In the genomic region with DNA sequence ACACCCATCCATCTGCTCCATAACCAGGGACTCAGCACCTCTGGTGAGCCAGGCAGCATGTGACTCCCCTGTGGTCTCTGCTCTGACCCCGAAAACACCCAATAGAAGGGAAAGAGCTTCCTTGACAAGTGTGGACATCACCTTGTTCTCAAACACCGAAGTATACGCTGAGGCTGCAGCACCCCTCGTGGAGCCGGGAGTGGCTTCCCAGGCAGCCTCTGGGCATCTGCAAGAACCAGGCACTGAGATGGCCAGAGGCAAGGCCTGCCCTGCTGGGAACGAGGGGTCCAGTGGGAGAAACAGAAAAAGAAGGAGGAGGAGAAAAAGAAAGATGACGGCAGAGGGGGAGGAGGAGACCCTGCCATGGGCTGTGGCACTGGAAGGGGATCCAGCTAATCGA, we compare ENCODE assay signal across 1 cellular context.
TF ChIP-seq lines count a peak whose summit lies in the region.

No MANE protein-coding gene starts in this region.

TF ChIP-seq in H1, 55 proteins besides CTCF, POLR2A, EP300 and RAD21:
- no peak for TF ChIP-seq TEAD4 (IDR thresholded peaks at IDR 0.05; ENCODE audit: low read depth, low read length)
- no peak for TF ChIP-seq USF2 (IDR thresholded peaks at IDR 0.05; ENCODE audit: low read length)
- TF ChIP-seq EGR1 (IDR thresholded peaks at IDR 0.05; ENCODE audit: borderline replicate concordance, low read depth, low read length) = no peak
- TF ChIP-seq GTF2F1 (IDR thresholded peaks at IDR 0.05; ENCODE audit: borderline replicate concordance, low read depth, low read length) = no peak
- no peak for TF ChIP-seq TCF12 (IDR thresholded peaks at IDR 0.05; ENCODE audit: low read depth, low read length)
- TF ChIP-seq CBX5 (IDR thresholded peaks at IDR 0.05; ENCODE audit: low read depth, low read length) = no peak
- TF ChIP-seq GABPA (IDR thresholded peaks at IDR 0.05; ENCODE audit: borderline replicate concordance, insufficient read depth, low read length) = no peak
- TF ChIP-seq KDM4A (IDR thresholded peaks at IDR 0.05; ENCODE audit: low read depth, low read length, severe bottlenecking) = no peak
- TF ChIP-seq CEBPB (IDR thresholded peaks at IDR 0.05; ENCODE audit: low read depth, low read length) = no peak
- TF ChIP-seq JUN (IDR thresholded peaks at IDR 0.05; ENCODE audit: low read depth, low read length) = no peak
- TF ChIP-seq TBP (IDR thresholded peaks at IDR 0.05; ENCODE audit: low read depth, low read length) = no peak
- TF ChIP-seq TAF1 (IDR thresholded peaks at IDR 0.05; ENCODE audit: low read depth, low read length) = no peak
- TF ChIP-seq MAFK (IDR thresholded peaks at IDR 0.05; ENCODE audit: low read depth, low read length) = no peak
- TF ChIP-seq SIN3A (conservative IDR thresholded peaks at IDR 0.05 in 1 of 2, IDR thresholded peaks at IDR 0.05 in 1 of 2; ENCODE audit: low read depth in 1 of 2, low read length in 2 of 2) = no peak
- TF ChIP-seq PHF8 (conservative IDR thresholded peaks at IDR 0.05; ENCODE audit: low read depth, low read length) = no peak
- no peak for TF ChIP-seq CBX8 (IDR thresholded peaks at IDR 0.05; ENCODE audit: borderline replicate concordance, low read depth, low read length)
- TF ChIP-seq CHD1 (IDR thresholded peaks at IDR 0.05; ENCODE audit: low read depth, low read length) = no peak
TF ChIP-seq in H1: peak in this region for 0.
